ENCODE assay signal across 8 cellular contexts in genomic region chr1:65431111-65431705, GRCh38. TPM values are rescaled to one million over a fixed set of nuclear protein-coding genes. Genes with fewer than 3 reads are reported as not detected.
A peak's percentile ranks its signal among the peaks of the same experiment; 100 is the strongest.
DNase-seq lines count a peak whose midpoint lies in the region; ATAC-seq, FAIRE-seq and TF ChIP-seq lines count a peak whose summit lies in the region.

No MANE protein-coding gene starts in this region.

- no peaks in the 10 kb centered on the region for H3K36me3 Mint-ChIP-seq in glutamatergic neuron (ENCODE audit: unreplicated experiment)

- WGBS in tibial nerve, 2 donors, result 0 to 51% methylated on average over 1 of the region's 1 CpG

- DNase-seq in AG10803 (ENCODE audit: low read depth) (peak; percentile 65), M059J (ENCODE audit: low read depth) (peak; percentile 54), glutamatergic neuron (no peak), tibial nerve (ENCODE audit: low spot score in 2 of 2) (peak in 1 of 2 donors; percentile 21)
- no peak for DNase-seq in stimulated activated CD4-positive, alpha-beta T cell treated with anti-CD3 and anti-CD28 coated beads, Interleukin-4, amount 100 ng/mL, for 24 hours

- peaks cover 3% of the 10 kb centered on the region for H3K4me1 Mint-ChIP-seq in glutamatergic neuron (ENCODE audit: low read depth, unreplicated experiment)

- H3K27ac ChIP-seq in tibial nerve, result peak overlapping the region in 2 of 4 donors; percentile 52 to 54

- no peaks in the 10 kb centered on the region for H3K27me3 Mint-ChIP-seq in glutamatergic neuron (ENCODE audit: unreplicated experiment)

- peak; percentile 87 for FAIRE-seq in TTC549 (lab: Jason Lieb, UNC)

- H3K9me3 Mint-ChIP-seq in glutamatergic neuron (ENCODE audit: unreplicated experiment), result no peaks in the 10 kb centered on the region

- H3K36me3 ChIP-seq in tibial nerve, result peaks cover 0 to 60% (median 0%) of the 10 kb centered on the region in 3 donors

- no peaks in the 10 kb centered on the region for H3K27me3 ChIP-seq in tibial nerve

- H3K4me3 Mint-ChIP-seq in glutamatergic neuron (ENCODE audit: unreplicated experiment), result no peak overlapping the region

- TF ChIP-seq CTCF in AG10803 (conservative IDR thresholded peaks at IDR 0.05; ENCODE audit: low read length) (peak; percentile 73), glutamatergic neuron (IDR thresholded peaks at IDR 0.05; ENCODE audit: partially characterized antibody, unreplicated experiment) (peak; percentile 76), tibial nerve (IDR thresholded peaks at IDR 0.05) (peak; percentile 53 to 59 (median 56))

- TF ChIP-seq EP300 in tibial nerve (IDR thresholded peaks at IDR 0.05), result no peak

- ATAC-seq in GM18505 (IDR thresholded peaks at IDR 0.05; ENCODE audit: unreplicated experiment) (peak; percentile 54), HG03571 (IDR thresholded peaks at IDR 0.05; ENCODE audit: unreplicated experiment) (no peak)

- no peak overlapping the region for H3K27ac Mint-ChIP-seq in glutamatergic neuron (ENCODE audit: unreplicated experiment)

- peaks cover 0 to 40% (median 3%) of the 10 kb centered on the region in 4 donors for H3K4me1 ChIP-seq in tibial nerve

- H3K4me3 ChIP-seq in AG10803 (ENCODE audit: low read length) (no peak overlapping the region), tibial nerve (no peak overlapping the region)

- TF ChIP-seq POLR2A in GM18505 (IDR thresholded peaks at IDR 0.05; ENCODE audit: borderline replicate concordance, extremely low read depth, insufficient read depth, insufficient read length) (no peak), tibial nerve (IDR thresholded peaks at IDR 0.05) (no peak)

- no peaks in the 10 kb centered on the region for H3K9me3 ChIP-seq in tibial nerve

RNA-seq across cellular contexts. Expression of gene LEPR, which starts 10.7 kb away (rescaled TPM):
- 7.8 and 8.6 TPM in 2 replicates for total RNA-seq in M059J (2014; rRNA removed; shearing (Covaris generic))
- total RNA-seq in glutamatergic neuron (ENCODE audit: unreplicated experiment) (6.8 TPM), tibial nerve (100 to 1,000 TPM in 1 of 4 donors, 10 to 100 TPM in 3; 28.2 to 108 (median 43.7) TPM)

RNA-seq across cellular contexts. Expression of gene LEPROT, which starts 10.7 kb away (rescaled TPM):
- total RNA-seq in M059J (2014; rRNA removed; shearing (Covaris generic)), result 31.2 and 44.7 TPM in 2 replicates
- total RNA-seq in glutamatergic neuron (ENCODE audit: unreplicated experiment) (56.0 TPM), tibial nerve (10 to 100 TPM; 53.0 to 77.7 (median 67.9) TPM)

Comparison
In these comparisons a context has a peak if more than half of its experiments do, and no peak if none do; other contexts are left out.
1. DNase-seq: peak in AG10803 (single experiment) and M059J (single experiment); none in glutamatergic neuron (single experiment) and stimulated activated CD4-positive, alpha-beta T cell treated with anti-CD3 and anti-CD28 coated beads, Interleukin-4, amount 100 ng/mL, for 24 hours (single experiment).
2. Peak in every context shown above with its lines, with median percentiles within 50 percentile points of each other: CTCF ChIP-seq.